12 cellular contexts compared by ENCODE assay signal in genomic region chr22:39212721-39213376, GRCh38. TPM values are rescaled to one million over a fixed set of nuclear protein-coding genes. Genes with fewer than 3 reads are reported as not detected.
DNase-seq lines count a peak whose midpoint lies in the region; ATAC-seq and TF ChIP-seq lines count a peak whose summit lies in the region.
"Had no signal": no experiment of that assay in that cellular context is flagged by ENCODE, and none has a peak within 500 bp of the region (broad histone marks: within the 10 kb centered on the region; RNA-seq: fewer than 3 reads in every experiment).

No MANE protein-coding gene starts in this region.

- ATAC-seq in HG03460 (IDR thresholded peaks at IDR 0.05; ENCODE audit: unreplicated experiment): no peak

- no peaks in the 10 kb centered on the region for H3K36me3 ChIP-seq in WERI-Rb-1

- no peak overlapping the region for H3K4me3 ChIP-seq in WERI-Rb-1 (ENCODE audit: low read depth, low read length)
- H3K4me3 ChIP-seq: upper lobe of left lung had no signal

- peak; percentile 92 for DNase-seq in Caki2 (ENCODE audit: low read depth)
- DNase-seq in HS-5 (ENCODE audit: low read depth): peak; percentile 82
- DNase-seq in WERI-Rb-1: no peak
- peak; percentile 87 for DNase-seq in kidney glomerular epithelial cell (lab: John Stamatoyannopoulos, UW)
- DNase-seq in NCI-H2171 treated with DMSO at 0.1 percent for 48 hours (lab: John Stamatoyannopoulos, UW): no peak
- DNase-seq in GOT3 (lab: John Stamatoyannopoulos, UW): no peak
- no peak for DNase-seq in activated T-cell treated with anti-CD3 and anti-CD28 coated beads, Interleukin-2, amount 50 U/mL, for 48 hours
- DNase-seq: activated naive CD4-positive, alpha-beta T cell treated with anti-CD3 and anti-CD28 coated beads for 36 hours; DMS 273 treated with DMSO at 0.1 percent for 48 hours; NCI-H2081 treated with DMSO at 0.1 percent for 48 hours had no signal

- H3K27me3 ChIP-seq in WERI-Rb-1 (ENCODE audit: insufficient read depth, low read depth, severe bottlenecking): no peaks in the 10 kb centered on the region
- H3K27me3 ChIP-seq: upper lobe of left lung had no signal

- H3K27ac ChIP-seq in WERI-Rb-1: no peak overlapping the region

- in situ Hi-C loops in Caki2 (cut with HindIII; ENCODE audit: low pct_unique_long_range_greater_than_20kb, low sequenced_read_pairs): no loop called here

- peak; percentile 21; the same call in 1 of the 2 replicates for TF ChIP-seq CTCF in WERI-Rb-1 (IDR thresholded peaks at IDR 0.05; ENCODE audit: low read depth, low read length)

- H3K9me3 ChIP-seq in WERI-Rb-1 (ENCODE audit: severe bottlenecking): no peaks in the 10 kb centered on the region
- H3K9me3 ChIP-seq: upper lobe of left lung had no signal

RNA-seq across cellular contexts. Expression of gene PDGFB, which starts 31.9 kb away (rescaled TPM):
- total RNA-seq in Caki2 (2014; rRNA removed; shearing (Covaris generic); ENCODE audit: low replicate concordance): 20.9 and 37.3 TPM in 2 replicates

Comparison
In these comparisons a context has a peak if more than half of its experiments do, and no peak if none do; other contexts are left out.
1. DNase-seq: peak in Caki2 (single experiment), HS-5 (single experiment) and kidney glomerular epithelial cell (single experiment); none in WERI-Rb-1 (single experiment), NCI-H2171 treated with DMSO at 0.1 percent for 48 hours (single experiment), GOT3 (single experiment) and activated T-cell treated with anti-CD3 and anti-CD28 coated beads, Interleukin-2, amount 50 U/mL, for 48 hours (0 of 2).